Comparison of ENCODE assay signal across 10 cellular contexts in genomic region chr20:10412591-10413408, GRCh38. TPM values are rescaled to one million over a fixed set of nuclear protein-coding genes. Genes with fewer than 3 reads are reported as not detected.
DNase-seq lines count a peak whose midpoint lies in the region; ATAC-seq, FAIRE-seq and TF ChIP-seq lines count a peak whose summit lies in the region.
"Had no signal": no experiment of that assay in that cellular context is flagged by ENCODE, and none has a peak within 500 bp of the region (broad histone marks: within the 10 kb centered on the region; RNA-seq: fewer than 3 reads in every experiment).

No MANE protein-coding gene starts in this region.

- WGBS in right cardiac atrium = 77% methylated on average over 5 of the region's 5 CpGs

- no peaks in the 10 kb centered on the region for H3K9me3 Mint-ChIP-seq in astrocyte (ENCODE audit: unreplicated experiment)
- no peaks in the 10 kb centered on the region for H3K9me3 Mint-ChIP-seq in nephron

- H3K9ac ChIP-seq in astrocyte (ENCODE audit: low read length) = no peak overlapping the region

- H3K27me3 ChIP-seq in astrocyte (ENCODE audit: insufficient read depth, low read length) (no peaks in the 10 kb centered on the region), right cardiac atrium (ENCODE audit: control insufficient read depth, insufficient read depth) (no peaks in the 10 kb centered on the region)
- H3K27me3 ChIP-seq in effector memory CD4-positive, alpha-beta T cell (replicated peaks; ENCODE audit: control insufficient read depth, insufficient read depth, low read length, poor library complexity, severe bottlenecking) = no peaks in the 10 kb centered on the region

- H3K79me2 ChIP-seq in astrocyte (ENCODE audit: insufficient read depth, low read length) = peaks cover 4% of the 10 kb centered on the region

- no peak overlapping the region for H2AFZ ChIP-seq in astrocyte (ENCODE audit: low read depth, low read length)

- intact Hi-C loops in right cardiac atrium (cut with DNase I) = no loop called here

- ATAC-seq in HG03175 (IDR thresholded peaks at IDR 0.05; ENCODE audit: unreplicated experiment) (peak; percentile 69), right cardiac atrium (no peak)
- ATAC-seq: lower lobe of right lung had no signal

- H3K27me3 Mint-ChIP-seq in astrocyte (ENCODE audit: low read depth, unreplicated experiment) = no peaks in the 10 kb centered on the region
- H3K27me3 Mint-ChIP-seq in nephron (ENCODE audit: low read depth) = no peaks in the 10 kb centered on the region

- H3K27ac Mint-ChIP-seq in astrocyte (ENCODE audit: unreplicated experiment) = no peak overlapping the region
- H3K27ac Mint-ChIP-seq in nephron = peak overlapping the region in 2 of 3 experiments; percentile 30 to 62

- H3K9me3 ChIP-seq in astrocyte (ENCODE audit: insufficient read depth, low read depth, low read length) (no peaks in the 10 kb centered on the region), right cardiac atrium (ENCODE audit: control insufficient read depth, low read length) (no peaks in the 10 kb centered on the region)
- no peaks in the 10 kb centered on the region for H3K9me3 ChIP-seq in effector memory CD4-positive, alpha-beta T cell (ENCODE audit: control insufficient read depth, low read length)
- H3K9me3 ChIP-seq: lower lobe of right lung had no signal

- H3K4me3 Mint-ChIP-seq in astrocyte (ENCODE audit: unreplicated experiment) (no peak overlapping the region), nephron (no peak overlapping the region)

- H3K4me2 ChIP-seq in astrocyte (ENCODE audit: low read length) = no peak overlapping the region

- peaks cover 3% of the 10 kb centered on the region for H3K36me3 ChIP-seq in astrocyte (ENCODE audit: insufficient read depth, low read length)
- no peaks in the 10 kb centered on the region for H3K36me3 ChIP-seq in effector memory CD4-positive, alpha-beta T cell (ENCODE audit: control insufficient read depth, insufficient read depth, low read length)

- H3K27ac ChIP-seq in astrocyte (ENCODE audit: low read depth, low read length) = no peak overlapping the region
- H3K27ac ChIP-seq in effector memory CD4-positive, alpha-beta T cell (ENCODE audit: insufficient read depth, low read length, poor library complexity, severe bottlenecking) = no peak overlapping the region
- H3K27ac ChIP-seq in right cardiac atrium (ENCODE audit: low read length) = no peak overlapping the region
- H3K27ac ChIP-seq: lower lobe of right lung had no signal

- H3K4me1 ChIP-seq in astrocyte (ENCODE audit: insufficient read depth, low read length) (peaks cover 5% of the 10 kb centered on the region), right cardiac atrium (ENCODE audit: control insufficient read depth, insufficient read depth, low read length) (peaks cover 2% of the 10 kb centered on the region)
- no peaks in the 10 kb centered on the region for H3K4me1 ChIP-seq in effector memory CD4-positive, alpha-beta T cell (ENCODE audit: control insufficient read depth, insufficient read depth, low read length, poor library complexity, severe bottlenecking)

- FAIRE-seq in GM18507 (lab: Jason Lieb, UNC) (peak; percentile 71), astrocyte (lab: Jason Lieb, UNC) (no peak)

- H4K20me1 ChIP-seq in astrocyte (ENCODE audit: insufficient read depth, low read length) = no peaks in the 10 kb centered on the region

- H3K4me1 Mint-ChIP-seq in astrocyte (ENCODE audit: low read depth, unreplicated experiment) (no peaks in the 10 kb centered on the region), nephron (no peaks in the 10 kb centered on the region)

- H3K4me3 ChIP-seq in astrocyte (ENCODE audit: insufficient read depth, low read depth, low read length) = no peak overlapping the region
- no peak overlapping the region for H3K4me3 ChIP-seq in effector memory CD4-positive, alpha-beta T cell (ENCODE audit: insufficient read depth, low read depth, low read length, poor library complexity, severe bottlenecking)
- no peak overlapping the region for H3K4me3 ChIP-seq in right cardiac atrium (ENCODE audit: low read length)
- H3K4me3 ChIP-seq: lower lobe of right lung had no signal

- H3K36me3 Mint-ChIP-seq in astrocyte (ENCODE audit: low read depth, unreplicated experiment) (no peaks in the 10 kb centered on the region), nephron (ENCODE audit: low read depth) (peaks cover 18% of the 10 kb centered on the region)

- TF ChIP-seq CTCF in astrocyte (IDR thresholded peaks at IDR 0.05; ENCODE audit: insufficient read depth, low read depth, low read length) (peak; percentile 21), nephron (IDR thresholded peaks at IDR 0.05; ENCODE audit: unreplicated experiment in 3 of 3) (peak in 1 of 3 experiments; percentile 41)

- DNase-seq in GM18507 (ENCODE audit: extremely low spot score, insufficient read length, low read depth) (no peak), astrocyte (ENCODE audit: low read depth) (peak; percentile 10), SK-N-DZ (ENCODE audit: low spot score) (no peak), right cardiac atrium (no peak), NCI-H2081 treated with DMSO at 0.1 percent for 48 hours (lab: John Stamatoyannopoulos, UW) (no peak)
- no peak for DNase-seq in effector memory CD4-positive, alpha-beta T cell
- DNase-seq: activated gamma-delta T cell, lower lobe of right lung had no signal

RNA-seq across cellular contexts. Expression of gene MKKS, which starts 21.2 kb away (rescaled TPM):
- 13.4 and 14.2 TPM in 2 replicates for total RNA-seq in astrocyte
- 14.1 and 19.9 TPM in 2 replicates for polyA plus RNA-seq in SK-N-DZ (2014; cell fraction: cytosol; rRNA removed)
- polyA plus RNA-seq in SK-N-DZ (2014; cell fraction: nucleus; rRNA removed) = 12.3 and 16.0 TPM in 2 replicates
- total RNA-seq in right cardiac atrium = 10 to 100 TPM; 25.5 to 32.3 (median 29.0) TPM
- 20.0 TPM for polyA plus RNA-seq in right cardiac atrium

RNA-seq across cellular contexts. Expression of gene SLX4IP, which starts 22.3 kb away (rescaled TPM):
- 4.7 and 5.3 TPM in 2 replicates for total RNA-seq in astrocyte
- polyA plus RNA-seq in SK-N-DZ (2014; cell fraction: cytosol; rRNA removed) = 3.0 and 3.2 TPM in 2 replicates
- polyA plus RNA-seq in SK-N-DZ (2014; cell fraction: nucleus; rRNA removed) = 3.5 and 4.8 TPM in 2 replicates
- 1 to 10 TPM; 2.4 to 3.2 (median 2.8) TPM for total RNA-seq in right cardiac atrium
- 1.3 TPM for polyA plus RNA-seq in right cardiac atrium
